Comparison of ENCODE assay signal across 2 cellular contexts in the genomic region with DNA sequence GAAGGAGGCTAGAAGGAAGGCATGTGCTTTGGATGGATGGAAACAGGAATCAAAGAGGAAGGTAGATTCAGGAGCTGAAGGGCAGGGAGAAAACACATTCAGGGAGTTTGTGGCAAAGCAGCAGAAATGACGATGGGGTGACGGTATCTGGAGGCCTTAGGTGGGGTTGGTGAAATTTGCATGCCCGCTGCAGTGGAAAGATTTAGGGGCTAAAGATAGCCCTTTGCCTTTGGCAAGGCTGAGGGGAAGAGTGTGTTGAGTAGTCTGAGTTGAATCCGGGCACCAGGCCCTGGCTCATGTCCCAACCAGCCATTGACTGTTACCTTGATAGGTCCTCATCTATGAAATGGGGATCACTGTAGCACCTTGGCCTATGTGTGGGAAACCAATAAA.
TF ChIP-seq lines count a peak whose summit lies in the region.

No MANE protein-coding gene starts in this region.

TF ChIP-seq in H1, 55 proteins besides CTCF, POLR2A, EP300 and RAD21:
- TF ChIP-seq NRF1 (IDR thresholded peaks at IDR 0.05; ENCODE audit: low read depth, low read length) (no peak), EZH2 (IDR thresholded peaks at IDR 0.05; ENCODE audit: low read depth, low read length, severe bottlenecking) (no peak)
TF ChIP-seq in H1: peak in this region for 0.

TF ChIP-seq in neural cell, 6 proteins besides CTCF, POLR2A, EP300 and RAD21:
- no peak for TF ChIP-seq EZH2 (IDR thresholded peaks at IDR 0.05; ENCODE audit: borderline replicate concordance, insufficient read depth, low read length, poor library complexity, severe bottlenecking)
- no peak for TF ChIP-seq TAF1 (IDR thresholded peaks at IDR 0.05; ENCODE audit: low read depth)
- no peak for TF ChIP-seq REST (IDR thresholded peaks at IDR 0.05; ENCODE audit: borderline replicate concordance)
- no peak for TF ChIP-seq MXI1 (conservative IDR thresholded peaks at IDR 0.05; ENCODE audit: poor library complexity, severe bottlenecking)
- no peak for TF ChIP-seq POLR2AphosphoS5 (IDR thresholded peaks at IDR 0.05)
- no peak for TF ChIP-seq SMC3 (conservative IDR thresholded peaks at IDR 0.05; ENCODE audit: poor library complexity)
TF ChIP-seq in neural cell: peak in this region for 0.
